ENCODE assay signal across 32 cellular contexts in the genomic region with DNA sequence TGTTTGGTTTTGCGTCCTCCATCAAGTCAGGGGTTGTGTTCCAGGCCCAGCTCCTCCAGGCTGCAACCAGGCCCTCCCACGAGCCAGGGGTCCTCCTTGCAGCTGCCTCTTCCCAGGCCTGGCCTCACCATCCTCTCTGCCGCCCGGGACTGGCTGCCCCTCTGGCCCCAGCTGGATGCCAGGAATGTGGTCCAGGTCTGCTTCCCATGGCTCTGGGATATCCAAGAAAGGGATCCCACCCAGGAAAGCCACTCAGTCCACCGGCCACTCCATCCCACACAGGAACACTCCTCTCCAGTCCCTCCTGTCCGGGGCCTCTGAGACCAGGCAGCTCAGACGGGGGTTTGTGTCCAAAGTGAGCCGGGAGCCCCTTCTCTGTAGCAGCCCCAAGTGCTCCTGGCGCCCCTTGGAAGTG.
"Had no signal": no experiment of that assay in that cellular context is flagged by ENCODE, and none has a peak within 500 bp of the region (broad histone marks: within the 10 kb centered on the region; RNA-seq: fewer than 3 reads in every experiment).

No MANE protein-coding gene starts in this region.

- H3K27ac ChIP-seq: adrenal gland, body of pancreas, coronary artery, dorsolateral prefrontal cortex, esophagus muscularis mucosa, gastroesophageal sphincter, heart right ventricle had no signal

- H3K27me3 ChIP-seq: adrenal gland, body of pancreas had no signal

- H3K4me1 ChIP-seq: adrenal gland, body of pancreas, esophagus muscularis mucosa, gastroesophageal sphincter, heart right ventricle had no signal

- H3K4me3 ChIP-seq: adrenal gland, body of pancreas, coronary artery, dorsolateral prefrontal cortex, esophagus muscularis mucosa, gastroesophageal sphincter, heart right ventricle had no signal

- H3K9me3 Mint-ChIP-seq: activated CD4-positive, alpha-beta memory T cell treated with anti-CD3 and anti-CD28 coated beads, Interleukin-2, amount 10 ng/mL, durations not matched to agents 7 days and 5 days; activated CD4-positive, alpha-beta T cell treated with anti-CD3 and anti-CD28 coated beads, Interleukin-2, amount 10 ng/mL, durations not matched to agents 7 days and 5 days; activated naive CD4-positive, alpha-beta T cell treated with anti-CD3 and anti-CD28 coated beads for 36 hours; activated naive CD4-positive, alpha-beta T cell treated with anti-CD3 and anti-CD28 coated beads, Interleukin-2, amount 50 U/mL, for 24 hours; activated naive CD8-positive, alpha-beta T cell treated with anti-CD3 and anti-CD28 coated beads for 36 hours; activated naive CD8-positive, alpha-beta T cell treated with anti-CD3 and anti-CD28 coated beads, Interleukin-2, amount 50 U/mL, for 24 hours; activated T-helper 1 cell treated with anti-CD3 and anti-CD28 coated beads, Interleukin-12 subunit alpha, Interleukin-12 subunit beta, Interleukin-2, Interleukin-4 antibody, amounts not matched to agents 30 ng/mL and 10 ng/mL and 1 ng/mL, durations not matched to agents 14 hours and 24 hours and 36 hours; activated T-helper 2 cell treated with anti-CD3 and anti-CD28 coated beads, Interferon-gamma antibody, Interleukin-2, Interleukin-4, amounts not matched to agents 10 μg/mL and 5 μg/mL and 100 μg/mL, durations not matched to agents 14 hours and 24 hours and 36 hours; dendritic cell treated with granulocyte-macrophage colony-stimulating factor and Interleukin-4, amounts not matched to agents 40 ng/mL and 50 ng/mL, for 4 days; effector memory CD8-positive, alpha-beta T cell had no signal

- H3K4me3 Mint-ChIP-seq: activated CD4-positive, alpha-beta memory T cell treated with anti-CD3 and anti-CD28 coated beads, Interleukin-2, amount 10 ng/mL, durations not matched to agents 7 days and 5 days; activated CD4-positive, alpha-beta T cell treated with anti-CD3 and anti-CD28 coated beads, Interleukin-2, amount 10 ng/mL, durations not matched to agents 7 days and 5 days; activated naive CD4-positive, alpha-beta T cell treated with anti-CD3 and anti-CD28 coated beads for 36 hours; activated naive CD4-positive, alpha-beta T cell treated with anti-CD3 and anti-CD28 coated beads, Interleukin-2, amount 50 U/mL, for 24 hours; activated naive CD8-positive, alpha-beta T cell treated with anti-CD3 and anti-CD28 coated beads for 36 hours; activated naive CD8-positive, alpha-beta T cell treated with anti-CD3 and anti-CD28 coated beads, Interleukin-2, amount 50 U/mL, for 24 hours; activated T-helper 1 cell treated with anti-CD3 and anti-CD28 coated beads, Interleukin-12 subunit alpha, Interleukin-12 subunit beta, Interleukin-2, Interleukin-4 antibody, amounts not matched to agents 30 ng/mL and 10 ng/mL and 1 ng/mL, durations not matched to agents 14 hours and 24 hours and 36 hours; dendritic cell treated with granulocyte-macrophage colony-stimulating factor and Interleukin-4, amounts not matched to agents 40 ng/mL and 50 ng/mL, for 4 days; effector memory CD8-positive, alpha-beta T cell had no signal

- H3K36me3 ChIP-seq: adrenal gland, esophagus muscularis mucosa, gastroesophageal sphincter, heart right ventricle had no signal

- H3K27ac Mint-ChIP-seq: activated CD4-positive, alpha-beta memory T cell treated with anti-CD3 and anti-CD28 coated beads, Interleukin-2, amount 10 ng/mL, durations not matched to agents 7 days and 5 days; activated CD4-positive, alpha-beta T cell treated with anti-CD3 and anti-CD28 coated beads, Interleukin-2, amount 10 ng/mL, durations not matched to agents 7 days and 5 days; activated naive CD4-positive, alpha-beta T cell treated with anti-CD3 and anti-CD28 coated beads for 36 hours; activated naive CD4-positive, alpha-beta T cell treated with anti-CD3 and anti-CD28 coated beads, Interleukin-2, amount 50 U/mL, for 24 hours; activated naive CD8-positive, alpha-beta T cell treated with anti-CD3 and anti-CD28 coated beads for 36 hours; activated naive CD8-positive, alpha-beta T cell treated with anti-CD3 and anti-CD28 coated beads, Interleukin-2, amount 50 U/mL, for 24 hours; activated T-helper 1 cell treated with anti-CD3 and anti-CD28 coated beads, Interleukin-12 subunit alpha, Interleukin-12 subunit beta, Interleukin-2, Interleukin-4 antibody, amounts not matched to agents 30 ng/mL and 10 ng/mL and 1 ng/mL, durations not matched to agents 14 hours and 24 hours and 36 hours; activated T-helper 2 cell treated with anti-CD3 and anti-CD28 coated beads, Interferon-gamma antibody, Interleukin-2, Interleukin-4, amounts not matched to agents 10 μg/mL and 5 μg/mL and 100 μg/mL, durations not matched to agents 14 hours and 24 hours and 36 hours; dendritic cell treated with granulocyte-macrophage colony-stimulating factor and Interleukin-4, amounts not matched to agents 40 ng/mL and 50 ng/mL, for 4 days; effector memory CD8-positive, alpha-beta T cell had no signal

- DNase-seq: activated CD4-positive, alpha-beta memory T cell treated with anti-CD3 and anti-CD28 coated beads, Interleukin-2, amount 10 ng/mL, durations not matched to agents 7 days and 5 days; activated CD4-positive, alpha-beta T cell treated with anti-CD3 and anti-CD28 coated beads for 4 hours; activated CD4-positive, alpha-beta T cell treated with anti-CD3 and anti-CD28 coated beads, Interleukin-2, amount 10 ng/mL, durations not matched to agents 7 days and 5 days; activated CD4-positive, alpha-beta T cell treated with anti-CD3 and anti-CD28 coated beads, Interleukin-2, amount 50 U/mL, for 4 hours; activated CD4-positive, CD25-positive, alpha-beta regulatory T cell; activated CD4-positive, CD25-positive, alpha-beta regulatory T cell treated with anti-CD3 and anti-CD28 coated beads, Interleukin-2, amount 50 U/mL, for 72 hours; activated effector memory CD4-positive, alpha-beta T cell treated with anti-CD3 and anti-CD28 coated beads, Interleukin-2, amount 50 U/mL, for 16 hours; activated naive CD4-positive, alpha-beta T cell treated with anti-CD3 and anti-CD28 coated beads for 36 hours; activated naive CD8-positive, alpha-beta T cell treated with anti-CD3 and anti-CD28 coated beads for 36 hours; activated naive CD8-positive, alpha-beta T cell treated with anti-CD3 and anti-CD28 coated beads, Interleukin-2, amount 50 U/mL, for 24 hours; activated T-cell treated with anti-CD3 and anti-CD28 coated beads, Interleukin-2, amount 50 U/mL, for 1 hour; activated T-cell treated with anti-CD3 and anti-CD28 coated beads, Interleukin-2, amount 50 U/mL, for 48 hours; amygdala; aorta; body of pancreas; central memory CD4-positive, alpha-beta T cell; cerebellar nuclear complex; dorsolateral prefrontal cortex; effector CD4-positive, alpha-beta T cell; effector memory CD8-positive, alpha-beta T cell; erythroblast; foreskin melanocyte; heart right ventricle; T-helper 2 cell had no signal

- H3K4me1 Mint-ChIP-seq: activated CD4-positive, alpha-beta memory T cell treated with anti-CD3 and anti-CD28 coated beads, Interleukin-2, amount 10 ng/mL, durations not matched to agents 7 days and 5 days; activated CD4-positive, alpha-beta T cell treated with anti-CD3 and anti-CD28 coated beads, Interleukin-2, amount 10 ng/mL, durations not matched to agents 7 days and 5 days; activated naive CD4-positive, alpha-beta T cell treated with anti-CD3 and anti-CD28 coated beads, Interleukin-2, amount 50 U/mL, for 24 hours; activated naive CD8-positive, alpha-beta T cell treated with anti-CD3 and anti-CD28 coated beads for 36 hours; activated naive CD8-positive, alpha-beta T cell treated with anti-CD3 and anti-CD28 coated beads, Interleukin-2, amount 50 U/mL, for 24 hours had no signal

- ATAC-seq: activated naive CD8-positive, alpha-beta T cell treated with anti-CD3 and anti-CD28 coated beads, Interleukin-2, amount 50 U/mL, for 24 hours; body of pancreas; effector memory CD8-positive, alpha-beta T cell; gastroesophageal sphincter had no signal

- H3K9me3 ChIP-seq: adrenal gland, body of pancreas had no signal

- H3K27me3 Mint-ChIP-seq: activated CD4-positive, alpha-beta memory T cell treated with anti-CD3 and anti-CD28 coated beads, Interleukin-2, amount 10 ng/mL, durations not matched to agents 7 days and 5 days; activated CD4-positive, alpha-beta T cell treated with anti-CD3 and anti-CD28 coated beads, Interleukin-2, amount 10 ng/mL, durations not matched to agents 7 days and 5 days; activated naive CD4-positive, alpha-beta T cell treated with anti-CD3 and anti-CD28 coated beads, Interleukin-2, amount 50 U/mL, for 24 hours; activated naive CD8-positive, alpha-beta T cell treated with anti-CD3 and anti-CD28 coated beads for 36 hours; activated naive CD8-positive, alpha-beta T cell treated with anti-CD3 and anti-CD28 coated beads, Interleukin-2, amount 50 U/mL, for 24 hours; dendritic cell treated with granulocyte-macrophage colony-stimulating factor and Interleukin-4, amounts not matched to agents 40 ng/mL and 50 ng/mL, for 4 days had no signal

- H3K36me3 Mint-ChIP-seq: activated naive CD4-positive, alpha-beta T cell treated with anti-CD3 and anti-CD28 coated beads, Interleukin-2, amount 50 U/mL, for 24 hours had no signal
